ENCODE assay signal across 17 cellular contexts in the genomic region with DNA sequence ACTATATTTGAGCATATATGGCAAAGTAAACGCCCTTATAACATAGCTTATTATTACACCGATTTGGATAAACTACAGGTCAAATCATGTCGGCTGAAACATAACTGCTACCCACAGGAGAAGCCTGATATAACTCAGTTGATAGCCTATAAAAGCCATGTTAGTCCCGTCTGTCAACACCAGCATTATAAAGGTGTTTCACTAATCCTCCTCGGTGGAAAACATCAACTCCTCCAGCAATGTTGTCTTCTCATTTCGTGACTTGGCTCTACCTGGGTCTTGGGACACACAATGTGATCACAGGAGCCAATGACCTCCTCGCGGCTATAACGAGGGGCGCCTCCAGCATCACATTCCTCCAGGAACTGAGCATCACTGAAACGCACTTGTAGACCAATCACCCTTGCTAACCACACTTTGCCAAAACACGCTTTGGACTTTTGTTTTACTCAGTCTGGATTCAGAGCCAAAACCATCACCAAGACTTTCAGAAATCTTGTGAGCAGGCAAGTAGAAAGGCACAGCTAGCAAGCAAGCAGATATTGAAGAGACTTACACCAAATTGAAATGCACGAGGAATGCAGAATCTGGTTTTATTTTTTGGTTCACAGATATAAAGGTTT.
A peak's percentile ranks its signal among the peaks of the same experiment; 100 is the strongest.
DNase-seq lines count a peak whose midpoint lies in the region; ATAC-seq and TF ChIP-seq lines count a peak whose summit lies in the region.
"Had no signal": no experiment of that assay in that cellular context is flagged by ENCODE, and none has a peak within 500 bp of the region (broad histone marks: within the 10 kb centered on the region; RNA-seq: fewer than 3 reads in every experiment).

No MANE protein-coding gene starts in this region.

- ATAC-seq in mucosa of descending colon = peak; percentile 38
- ATAC-seq in right cardiac atrium = no peak
- ATAC-seq: GM12878, HCT116 had no signal

- H3K4me1 ChIP-seq in mucosa of descending colon (ENCODE audit: low read depth) (no peaks in the 10 kb centered on the region), right cardiac atrium (ENCODE audit: control insufficient read depth, insufficient read depth, low read length) (no peaks in the 10 kb centered on the region)

- H3K27me3 ChIP-seq in right cardiac atrium (ENCODE audit: control insufficient read depth, insufficient read depth) = peaks cover 4% of the 10 kb centered on the region

- H3K27ac ChIP-seq in right cardiac atrium (ENCODE audit: low read length) = no peak overlapping the region
- H3K27ac ChIP-seq: 22Rv1, GM23248 had no signal

- H3K9me3 ChIP-seq in mucosa of descending colon (no peaks in the 10 kb centered on the region), right cardiac atrium (ENCODE audit: control insufficient read depth, low read length) (no peaks in the 10 kb centered on the region)

- intact Hi-C loops in mucosa of descending colon (cut with DNase I, micrococcal nuclease) (no loop called here), right cardiac atrium (cut with DNase I) (loop anchor here in 1 of 4 donors (10.0 kb wide), 1 partner anchor 1283 kb away; a partner anchor contains a TSS)

- CTCF ChIA-PET in HEK293T (lab: Yijun Ruan, JAX) = interaction anchor here (1.0 to 2.7 kb wide), 2 partner anchors 10 to 13 kb away, joined by 11 to 12 read pairs; no protein-coding TSS in a partner anchor

- no peak overlapping the region for H3K4me3 ChIP-seq in mucosa of descending colon
- no peak overlapping the region for H3K4me3 ChIP-seq in right cardiac atrium (ENCODE audit: low read length)
- H3K4me3 ChIP-seq: GM12878, GM23248 had no signal

- no peak for TF ChIP-seq CTCF in mucosa of descending colon (IDR thresholded peaks at IDR 0.05)

- DNase-seq in NCI-H82 (lab: John Stamatoyannopoulos, UW) (peak; percentile 42), NCI-H82 treated with DMSO at 0.1 percent for 48 hours (lab: John Stamatoyannopoulos, UW; ENCODE audit: unreplicated experiment) (no peak), HEK293T (ENCODE audit: extremely low spot score) (no peak), mucosa of descending colon (no peak), GF-D8 (lab: John Stamatoyannopoulos, UW) (no peak), right cardiac atrium (no peak), NCI-H1105 treated with DMSO at 0.1 percent for 48 hours (lab: John Stamatoyannopoulos, UW) (no peak)
- DNase-seq: C1 segment of cervical spinal cord; Calu3; CD4-positive, alpha-beta memory T cell; COR-L47; DMS53; GM23248; H9 had no signal

- no peaks in the 10 kb centered on the region for H3K36me3 ChIP-seq in mucosa of descending colon (ENCODE audit: low read depth)

- POLR2A ChIA-PET in HEK293T (lab: Yijun Ruan, JAX) = no interaction called here

- 72% methylated on average over 13 of the region's 13 CpGs for WGBS in right cardiac atrium

TF ChIP-seq in HEK293T, 16 proteins besides CTCF, POLR2A, EP300 and RAD21:
- no peak for TF ChIP-seq TARDBP (IDR thresholded peaks at IDR 0.05)
- TF ChIP-seq CTBP1 (IDR thresholded peaks at IDR 0.05; ENCODE audit: borderline replicate concordance) = peak; percentile 11; the same call in 1 of the 2 replicates
